In genomic region chr22:40525250-40525884, GRCh38 we compare ENCODE assay signal across 8 cellular contexts.
DNase-seq lines count a peak whose midpoint lies in the region; ATAC-seq and TF ChIP-seq lines count a peak whose summit lies in the region.

No MANE protein-coding gene starts in this region.

- no peaks in the 10 kb centered on the region for H3K9me3 ChIP-seq in suprapubic skin

- H3K4me3 ChIP-seq in BJ (ENCODE audit: low read depth, low read length) (no peak overlapping the region), dorsolateral prefrontal cortex (no peak overlapping the region), suprapubic skin (no peak overlapping the region)

- no peaks in the 10 kb centered on the region for H3K27me3 ChIP-seq in BJ (ENCODE audit: control insufficient read depth, insufficient read depth, low read length)
- H3K27me3 ChIP-seq in dorsolateral prefrontal cortex, result no peaks in the 10 kb centered on the region
- H3K27me3 ChIP-seq in suprapubic skin, result no peaks in the 10 kb centered on the region

- WGBS in suprapubic skin, result 45% methylated on average over 6 of the region's 6 CpGs

- ATAC-seq in natural killer cell, result peak; percentile 64 to 79 (median 73)
- ATAC-seq in GM18517 (IDR thresholded peaks at IDR 0.05; ENCODE audit: unreplicated experiment), result no peak
- ATAC-seq in GM18907 (IDR thresholded peaks at IDR 0.05; ENCODE audit: unreplicated experiment), result no peak

- no peak for TF ChIP-seq POLR2A in suprapubic skin (IDR thresholded peaks at IDR 0.05)

- H3K4me1 Mint-ChIP-seq in natural killer cell, result peaks cover 0 to 22% of the 10 kb centered on the region in 2 donors

- peak overlapping the region in 1 of 2 donors; percentile 8 for H3K27ac Mint-ChIP-seq in natural killer cell

- peaks cover 10% of the 10 kb centered on the region for H3K4me1 ChIP-seq in suprapubic skin

- H3K36me3 ChIP-seq in BJ (ENCODE audit: control insufficient read depth, insufficient read depth, low read length), result no peaks in the 10 kb centered on the region
- H3K36me3 ChIP-seq in suprapubic skin, result no peaks in the 10 kb centered on the region

- H3K27me3 Mint-ChIP-seq in natural killer cell (ENCODE audit: low read depth in 2 of 2), result no peaks in the 10 kb centered on the region

- intact Hi-C loops in dorsolateral prefrontal cortex (cut with DNase I), result loop anchor here in 1 of 2 donors (2.0 to 5.0 kb wide), 2 partner anchors 112 to 121 kb away; partner anchors contain the start of gene MRTFA
- intact Hi-C loops in natural killer cell (cut with micrococcal nuclease), result loop anchor here (1.0 kb wide), 1 partner anchor 121 kb away; no protein-coding TSS in a partner anchor

- TF ChIP-seq CTCF in BJ (IDR thresholded peaks at IDR 0.05; ENCODE audit: insufficient read depth, low read depth, low read length), result peak; percentile 70
- peak; percentile 62 for TF ChIP-seq CTCF in LNCAP (IDR thresholded peaks at IDR 0.05)
- TF ChIP-seq CTCF in dorsolateral prefrontal cortex (IDR thresholded peaks at IDR 0.05 in 54 of 56, conservative IDR thresholded peaks at IDR 0.05 in 2 of 56; ENCODE audit: low read depth in 1 of 56, partially characterized antibody in 56 of 56), result peak; percentile 41 to 88 (median 76)
- peak; percentile 80 for TF ChIP-seq CTCF in natural killer cell (IDR thresholded peaks at IDR 0.05)
- peak; percentile 32 to 56 for TF ChIP-seq CTCF in suprapubic skin (IDR thresholded peaks at IDR 0.05)

- POLR2A ChIA-PET in BJ (lab: Charles Lee), result no interaction called here

- H3K9me3 Mint-ChIP-seq in natural killer cell, result no peaks in the 10 kb centered on the region

- TF ChIP-seq EP300 in suprapubic skin (IDR thresholded peaks at IDR 0.05), result no peak

- CTCF ChIA-PET in BJ (lab: Yijun Ruan, JAX), result interaction anchor here (0.7 to 6.8 kb wide), 20 partner anchors 8 to 234 kb away, joined by 3 to 65 read pairs (median 4); no protein-coding TSS in a partner anchor

- DNase-seq in BJ (ENCODE audit: low read depth) (no peak), dorsolateral prefrontal cortex (peak in 6 of 10 donors; percentile 18 to 47 (median 32)), natural killer cell (peak; percentile 56), suprapubic skin (ENCODE audit: low spot score in 2 of 2) (no peak)
- peak; percentile 80 for DNase-seq in activated CD4-positive, alpha-beta T cell treated with anti-CD3 and anti-CD28 coated beads, Interleukin-2, amount 50 U/mL, for 1 hour

- H3K27ac ChIP-seq in dorsolateral prefrontal cortex (no peak overlapping the region), suprapubic skin (no peak overlapping the region)

- H3K4me3 Mint-ChIP-seq in natural killer cell, result no peak overlapping the region

- no peaks in the 10 kb centered on the region for H3K36me3 Mint-ChIP-seq in natural killer cell

Comparison
In these comparisons a context has a peak if more than half of its experiments do, and no peak if none do; other contexts are left out.
1. DNase-seq: peak in activated CD4-positive, alpha-beta T cell treated with anti-CD3 and anti-CD28 coated beads, Interleukin-2, amount 50 U/mL, for 1 hour (single experiment), dorsolateral prefrontal cortex (6 of 10) and natural killer cell (single experiment); none in BJ (single experiment) and suprapubic skin (0 of 2).
2. ATAC-seq: peak in natural killer cell (3 of 3); none in GM18517 (single experiment) and GM18907 (single experiment).
3. Peak in every context shown above with its lines, with median percentiles within 50 percentile points of each other: CTCF ChIP-seq.